24 cellular contexts compared by ENCODE assay signal in the genomic region with DNA sequence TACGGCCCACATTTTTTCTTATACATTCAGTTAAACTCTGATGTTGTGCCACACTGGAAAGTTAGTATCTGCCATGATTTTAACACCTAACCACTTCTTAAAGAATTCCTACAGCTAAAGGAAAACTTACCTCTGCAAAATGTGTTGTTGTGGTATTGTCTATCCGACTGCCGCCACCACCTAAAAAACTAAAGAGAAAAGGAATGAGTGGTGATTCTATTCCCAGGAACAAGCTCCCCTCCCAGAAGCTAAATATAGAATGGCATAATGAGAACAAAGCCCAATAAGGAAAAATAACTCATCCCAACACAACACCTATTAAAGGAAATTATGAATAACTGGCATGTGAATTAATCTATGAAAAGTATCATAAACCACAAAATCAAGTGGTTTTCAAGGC. TPM values are rescaled to one million over a fixed set of nuclear protein-coding genes. Genes with fewer than 3 reads are reported as not detected.
DNase-seq lines count a peak whose midpoint lies in the region; ATAC-seq and TF ChIP-seq lines count a peak whose summit lies in the region.
"Had no signal": no experiment of that assay in that cellular context is flagged by ENCODE, and none has a peak within 500 bp of the region (broad histone marks: within the 10 kb centered on the region; RNA-seq: fewer than 3 reads in every experiment).

No MANE protein-coding gene starts in this region.

- peaks cover 28% of the 10 kb centered on the region for H3K4me1 ChIP-seq in cardiac muscle cell (ENCODE audit: low read depth)
- peaks cover 0 to 48% (median 29%) of the 10 kb centered on the region in 4 donors for H3K4me1 ChIP-seq in sigmoid colon
- H3K4me1 ChIP-seq: BE2C had no signal

- H3K27me3 ChIP-seq in cardiac muscle cell: no peaks in the 10 kb centered on the region
- no peaks in the 10 kb centered on the region for H3K27me3 ChIP-seq in sigmoid colon
- H3K27me3 ChIP-seq: BE2C, colonic mucosa had no signal

- H3K9me3 ChIP-seq in cardiac muscle cell (ENCODE audit: low read depth): no peaks in the 10 kb centered on the region
- H3K9me3 ChIP-seq in sigmoid colon: no peaks in the 10 kb centered on the region
- H3K9me3 ChIP-seq: BE2C, colonic mucosa, lower lobe of right lung had no signal

- intact Hi-C loops in cardiac septum (cut with DNase I) (no loop called here), left ventricle myocardium superior (cut with micrococcal nuclease) (no loop called here), sigmoid colon (cut with DNase I) (loop anchor here (10.0 kb wide), 1 partner anchor 60 kb away; the partner anchor contains the start of gene NUDT17)

- peak; percentile 53 for ATAC-seq in left ventricle myocardium superior
- ATAC-seq: activated T-cell treated with anti-CD3 and anti-CD28 coated beads, Interleukin-2, amount 50 U/mL, for 72 hours; lower lobe of right lung; naive thymus-derived CD4-positive, alpha-beta T cell; sciatic nerve had no signal

- no peak for TF ChIP-seq EP300 in sigmoid colon (IDR thresholded peaks at IDR 0.05)

- no peak for TF ChIP-seq POLR2A in sigmoid colon (IDR thresholded peaks at IDR 0.05)

- TF ChIP-seq CTCF in cardiac muscle cell (IDR thresholded peaks at IDR 0.05; ENCODE audit: low read depth, low read length) (no peak), sigmoid colon (IDR thresholded peaks at IDR 0.05) (no peak)

- peak overlapping the region; percentile 15 for H3K4me3 ChIP-seq in cardiac muscle cell
- peak overlapping the region in 3 of 4 donors; percentile 24 to 42 (median 37) for H3K4me3 ChIP-seq in sigmoid colon
- H3K4me3 ChIP-seq: colonic mucosa, lower lobe of right lung had no signal

- DNase-seq in cardiac muscle cell (ENCODE audit: low read depth in 1 of 2, low spot score in 1 of 2): peak in 1 of 2 donors; percentile 26
- DNase-seq in cardiac septum (ENCODE audit: low spot score): no peak
- DNase-seq in left ventricle myocardium superior: no peak
- no peak for DNase-seq in sigmoid colon
- DNase-seq in DMS53 (lab: John Stamatoyannopoulos, UW): no peak
- DNase-seq in NOMO-1 (lab: John Stamatoyannopoulos, UW; ENCODE audit: unreplicated experiment in 2 of 2): no peak
- DNase-seq in HuH-7.5 (ENCODE audit: low spot score): no peak
- no peak for DNase-seq in middle frontal gyrus (ENCODE audit: extremely low spot score, low spot score)
- DNase-seq: activated CD4-positive, CD25-positive, alpha-beta regulatory T cell treated with anti-CD3 and anti-CD28 coated beads, Interleukin-2, amount 50 U/mL, for 72 hours; activated naive CD4-positive, alpha-beta T cell treated with anti-CD3 and anti-CD28 coated beads, Interleukin-2, amount 10 ng/mL, durations not matched to agents 7 days and 5 days; activated T-cell treated with anti-CD3 and anti-CD28 coated beads, Interleukin-2, amount 50 U/mL, for 72 hours; BE2C; colonic mucosa; COR-L47; EL; H7; hippocampal formation; lower lobe of right lung; naive thymus-derived CD4-positive, alpha-beta T cell; NCI-H524; stimulated activated naive CD4-positive, alpha-beta T cell; trophoblast cell had no signal

- no peaks in the 10 kb centered on the region for H3K36me3 ChIP-seq in cardiac muscle cell
- peaks cover 0 to 8% (median 2%) of the 10 kb centered on the region in 4 donors for H3K36me3 ChIP-seq in sigmoid colon
- H3K36me3 ChIP-seq: colonic mucosa had no signal

- 92 to 95% methylated on average over 3 of the region's 3 CpGs for WGBS in sigmoid colon, 2 donors

- H3K27ac ChIP-seq in cardiac muscle cell (peak overlapping the region; percentile 90), sigmoid colon (peak overlapping the region; percentile 67 to 84 (median 76))
- H3K27ac ChIP-seq: colonic mucosa, lower lobe of right lung, RWPE1 had no signal

RNA-seq across cellular contexts. Expression of gene RNF115, which starts 39.5 kb away (rescaled TPM):
- total RNA-seq in cardiac muscle cell: 15.7 and 18.8 TPM in 2 replicates
- polyA plus RNA-seq in cardiac muscle cell: 12.9 and 14.5 TPM in 2 replicates
- total RNA-seq in cardiac septum: 74.5 TPM
- total RNA-seq in left ventricle myocardium superior: 48.2 TPM
- 10 to 100 TPM; 16.6 to 41.8 (median 23.1) TPM for total RNA-seq in sigmoid colon
- polyA plus RNA-seq in sigmoid colon: 1 to 10 TPM; 3.0 to 4.7 (median 3.0) TPM

RNA-seq across cellular contexts. Expression of gene POLR3C, which starts 39.6 kb away (rescaled TPM):
- total RNA-seq in cardiac muscle cell: 31.4 and 34.9 TPM in 2 replicates
- polyA plus RNA-seq in cardiac muscle cell: 33.2 and 44.6 TPM in 2 replicates
- total RNA-seq in cardiac septum: 14.0 TPM
- 14.9 TPM for total RNA-seq in left ventricle myocardium superior
- total RNA-seq in sigmoid colon: 10 to 100 TPM; 18.3 to 37.7 (median 26.9) TPM
- 10 to 100 TPM in 2 of 3 donors, 1 to 10 TPM in 1; 9.0 to 16.1 (median 12.6) TPM for polyA plus RNA-seq in sigmoid colon
